In genomic region chr17:46117117-46117516, GRCh38 we compare ENCODE assay signal across 24 cellular contexts.
"Had no signal": no experiment of that assay in that cellular context is flagged by ENCODE, and none has a peak within 500 bp of the region (broad histone marks: within the 10 kb centered on the region; RNA-seq: fewer than 3 reads in every experiment).

No MANE protein-coding gene starts in this region.

- H3K36me3 ChIP-seq: adrenal gland, ascending aorta, brain microvascular endothelial cell, left lung, pancreas, vagina had no signal

- H3K27me3 ChIP-seq: adrenal gland, ascending aorta, brain microvascular endothelial cell, left lung, pancreas, vagina had no signal

- H3K9me3 ChIP-seq: adrenal gland, ascending aorta, left lung, pancreas, psoas muscle, vagina had no signal

- DNase-seq: activated CD4-positive, alpha-beta T cell treated with anti-CD3 and anti-CD28 coated beads for 4 hours; activated CD4-positive, alpha-beta T cell treated with anti-CD3 and anti-CD28 coated beads, Interleukin-2, amount 50 U/mL, for 48 hours; activated CD4-positive, CD25-positive, alpha-beta regulatory T cell; activated effector memory CD4-positive, alpha-beta T cell treated with Interleukin-2 at 50 U/mL for 16 hours; activated naive CD4-positive, alpha-beta T cell treated with anti-CD3 and anti-CD28 coated beads, Interleukin-2, amount 50 U/mL, for 16 hours; activated T-cell treated with anti-CD3 and anti-CD28 coated beads, Interleukin-2, amount 50 U/mL, for 48 hours; adrenal gland; brain microvascular endothelial cell; central memory CD4-positive, alpha-beta T cell; effector memory CD4-positive, alpha-beta T cell; foreskin melanocyte; left lung; naive thymus-derived CD8-positive, alpha-beta T cell; pancreas; psoas muscle; stimulated activated CD4-positive, alpha-beta T cell treated with anti-CD3 and anti-CD28 coated beads, Interleukin-2, amount 100 ng/mL, for 48 hours; stimulated activated CD8-positive, alpha-beta memory T cell treated with anti-CD3 and anti-CD28 coated beads, Interleukin-4, amount 100 ng/mL, for 48 hours; stimulated activated naive B cell treated with anti-CD40 and anti-IgM and Interleukin-4, amounts not matched to agents 10 μg/mL and 1 μg/mL and 100 μg/mL, for 72 hours had no signal

- H3K27ac ChIP-seq: ascending aorta, brain microvascular endothelial cell, left lung, pancreas, psoas muscle, vagina had no signal

- H3K4me3 Mint-ChIP-seq: mesothelial cell of epicardium; naive thymus-derived CD8-positive, alpha-beta T cell; stimulated activated naive B cell treated with anti-CD40 and anti-IgM and Interleukin-4, amounts not matched to agents 10 μg/mL and 1 μg/mL and 100 μg/mL, for 72 hours; T-helper 1 cell treated with Interleukin-12 subunit alpha and Interleukin-12 subunit beta and Interleukin-4 antibody, amounts not matched to agents 30 μg/mL and 1 μg/mL, for 36 hours; type B pancreatic cell had no signal

- H3K4me3 ChIP-seq: adrenal gland, left lung, pancreas, psoas muscle, vagina had no signal

- ATAC-seq: esophagus mucosa; left lung; naive thymus-derived CD8-positive, alpha-beta T cell; psoas muscle; stimulated activated naive B cell treated with anti-CD40 and anti-IgM and Interleukin-4, amounts not matched to agents 10 μg/mL and 1 μg/mL and 100 μg/mL, for 72 hours had no signal

- H3K9me3 Mint-ChIP-seq: T-helper 1 cell treated with Interleukin-12 subunit alpha and Interleukin-12 subunit beta and Interleukin-4 antibody, amounts not matched to agents 30 μg/mL and 1 μg/mL, for 36 hours had no signal

- H3K27me3 Mint-ChIP-seq: naive thymus-derived CD8-positive, alpha-beta T cell; stimulated activated naive B cell treated with anti-CD40 and anti-IgM and Interleukin-4, amounts not matched to agents 10 μg/mL and 1 μg/mL and 100 μg/mL, for 72 hours; type B pancreatic cell had no signal

- H3K27ac Mint-ChIP-seq: stimulated activated naive B cell treated with anti-CD40 and anti-IgM and Interleukin-4, amounts not matched to agents 10 μg/mL and 1 μg/mL and 100 μg/mL, for 72 hours; T-helper 1 cell treated with Interleukin-12 subunit alpha and Interleukin-12 subunit beta and Interleukin-4 antibody, amounts not matched to agents 30 μg/mL and 1 μg/mL, for 36 hours; type B pancreatic cell had no signal
